12 cellular contexts compared by ENCODE assay signal in the genomic region with DNA sequence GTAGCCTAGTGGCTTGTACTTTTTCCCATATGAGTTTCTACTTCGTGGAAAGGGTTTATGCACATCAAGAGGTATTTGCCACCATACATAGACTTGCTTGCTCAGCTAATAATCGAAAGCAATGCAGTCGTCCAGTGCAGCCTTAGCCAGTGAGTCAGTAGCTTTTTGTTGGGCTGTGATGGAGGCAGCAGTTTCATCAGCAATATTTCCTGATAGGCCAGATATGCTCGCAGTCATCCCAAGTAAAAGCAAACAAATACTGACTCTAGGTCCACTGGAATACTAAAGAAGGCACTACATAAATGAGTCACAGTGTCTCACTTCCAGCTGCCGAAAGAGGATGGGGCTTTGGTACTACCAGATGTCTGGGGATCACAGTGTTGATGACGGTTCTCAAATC. TPM values are rescaled to one million over a fixed set of nuclear protein-coding genes. Genes with fewer than 3 reads are reported as not detected.
DNase-seq lines count a peak whose midpoint lies in the region; TF ChIP-seq lines count a peak whose summit lies in the region.
"Had no signal": no experiment of that assay in that cellular context is flagged by ENCODE, and none has a peak within 500 bp of the region (broad histone marks: within the 10 kb centered on the region; RNA-seq: fewer than 3 reads in every experiment).

No MANE protein-coding gene starts in this region.

- no peaks in the 10 kb centered on the region for H3K36me3 ChIP-seq in neuronal stem cell (replicated peaks in 1 of 2; ENCODE audit: control insufficient read depth in 2 of 2, insufficient read depth in 2 of 2, low read length in 2 of 2)
- H3K36me3 ChIP-seq: adrenal gland, pancreas had no signal

- no peak overlapping the region for H2BK12ac ChIP-seq in neuronal stem cell (ENCODE audit: low read length)

- no peak overlapping the region for H3K18ac ChIP-seq in neuronal stem cell (ENCODE audit: low read length)

- peaks cover 0 to 13% (median 0%) of the 10 kb centered on the region in 3 experiments for H3K27me3 ChIP-seq in neuronal stem cell (ENCODE audit: control insufficient read depth in 3 of 3, insufficient read depth in 3 of 3, low read depth in 1 of 3, low read length in 3 of 3)
- H3K27me3 ChIP-seq: adrenal gland, pancreas had no signal

- H3K4me2 ChIP-seq in neuronal stem cell (ENCODE audit: insufficient read depth, low read length, poor library complexity, severe bottlenecking): no peak overlapping the region

- TF ChIP-seq CTCF in astrocyte of the spinal cord (IDR thresholded peaks at IDR 0.05; ENCODE audit: low read depth, low read length): no peak
- TF ChIP-seq CTCF in coronary artery (IDR thresholded peaks at IDR 0.05): no peak

- no peak overlapping the region for H2AFZ ChIP-seq in neuronal stem cell (ENCODE audit: low read length)

- H3K79me1 ChIP-seq in neuronal stem cell (ENCODE audit: low read depth, low read length): peaks cover 3% of the 10 kb centered on the region

- H3K4me3 ChIP-seq in astrocyte of the spinal cord (ENCODE audit: low read depth, low read length) (no peak overlapping the region), neuronal stem cell (ENCODE audit: low read length in 2 of 2) (no peak overlapping the region), coronary artery (no peak overlapping the region)
- H3K4me3 ChIP-seq: adrenal gland, pancreas had no signal

- peaks cover 6 to 10% of the 10 kb centered on the region in 2 donors for H3K4me1 ChIP-seq in neuronal stem cell (ENCODE audit: control insufficient read depth in 2 of 2, insufficient read depth in 1 of 2, low read depth in 1 of 2, low read length in 2 of 2)
- H3K4me1 ChIP-seq: pancreas had no signal

- H4K91ac ChIP-seq in neuronal stem cell (ENCODE audit: low read depth, low read length, poor library complexity): no peak overlapping the region

- no peak overlapping the region for H3K9ac ChIP-seq in neuronal stem cell (ENCODE audit: low read depth, low read length, poor library complexity)

- H2BK120ac ChIP-seq in neuronal stem cell (ENCODE audit: low read depth, low read length): no peak overlapping the region

- H2AK5ac ChIP-seq in neuronal stem cell (ENCODE audit: low read depth, low read length): no peak overlapping the region

- no peak overlapping the region for H2BK15ac ChIP-seq in neuronal stem cell (ENCODE audit: low read length)

- in situ Hi-C loops in astrocyte of the spinal cord (cut with HindIII; ENCODE audit: low sequenced_read_pairs): no loop called here

- H3K14ac ChIP-seq in neuronal stem cell (ENCODE audit: low read length): no peak overlapping the region

- peak; percentile 83 for DNase-seq in AG08395 (ENCODE audit: low spot score)
- DNase-seq in HCEC 1CT: peak; percentile 98
- DNase-seq in astrocyte of the spinal cord (ENCODE audit: low read depth, low spot score): peak; percentile 92
- DNase-seq in kidney tubule cell (ENCODE audit: low spot score): peak; percentile 85
- no peak for DNase-seq in neuronal stem cell (ENCODE audit: low spot score)
- no peak for DNase-seq in coronary artery (ENCODE audit: low spot score)
- DNase-seq in iPS-NIHi7 (ENCODE audit: extremely low spot score): no peak
- no peak for DNase-seq in GDM1 (lab: John Stamatoyannopoulos, UW)
- DNase-seq: DMS79 treated with DMSO at 0.1 percent for 48 hours had no signal

- H4K8ac ChIP-seq in neuronal stem cell (ENCODE audit: low read depth, low read length): no peak overlapping the region

- H2BK5ac ChIP-seq in neuronal stem cell (ENCODE audit: low read length): no peak overlapping the region

- H3K4ac ChIP-seq in neuronal stem cell (ENCODE audit: low read length): no peak overlapping the region

- no CpG with 5 or more reads among the region's 6 CpGs for WGBS in neuronal stem cell (ENCODE audit: extremely low coverage in 2 of 2, insufficient read length in 2 of 2, insufficient replicate concordance in 1 of 2), 2 donors

- H3K23ac ChIP-seq in neuronal stem cell (ENCODE audit: low read depth, low read length, poor library complexity): no peak overlapping the region

- H3K27ac ChIP-seq in neuronal stem cell (replicated peaks; ENCODE audit: low read length): no peak overlapping the region
- H3K27ac ChIP-seq in coronary artery: no peak overlapping the region
- H3K27ac ChIP-seq: adrenal gland, pancreas, VCaP had no signal

- peaks cover 4 to 6% of the 10 kb centered on the region in 2 donors for H3K9me3 ChIP-seq in neuronal stem cell (replicated peaks in 1 of 2; ENCODE audit: control insufficient read depth in 2 of 2, insufficient read depth in 1 of 2, low read depth in 1 of 2, low read length in 2 of 2)
- H3K9me3 ChIP-seq: adrenal gland, pancreas had no signal

RNA-seq across cellular contexts. Expression of a gene that starts 2.1 kb away (rescaled TPM):
- polyA plus RNA-seq in neuronal stem cell (2013, experiment 1 of 2): 22.1 TPM
- 22.3 TPM for polyA plus RNA-seq in neuronal stem cell (2013, experiment 2 of 2)

Comparison
In these comparisons a context has a peak if more than half of its experiments do, and no peak if none do; other contexts are left out.
1. DNase-seq: peak in AG08395 (single experiment), HCEC 1CT (single experiment), astrocyte of the spinal cord (single experiment) and kidney tubule cell (single experiment); none in neuronal stem cell (single experiment), coronary artery (single experiment), iPS-NIHi7 (single experiment) and GDM1 (single experiment).